9 cellular contexts compared by ENCODE assay signal in the genomic region with DNA sequence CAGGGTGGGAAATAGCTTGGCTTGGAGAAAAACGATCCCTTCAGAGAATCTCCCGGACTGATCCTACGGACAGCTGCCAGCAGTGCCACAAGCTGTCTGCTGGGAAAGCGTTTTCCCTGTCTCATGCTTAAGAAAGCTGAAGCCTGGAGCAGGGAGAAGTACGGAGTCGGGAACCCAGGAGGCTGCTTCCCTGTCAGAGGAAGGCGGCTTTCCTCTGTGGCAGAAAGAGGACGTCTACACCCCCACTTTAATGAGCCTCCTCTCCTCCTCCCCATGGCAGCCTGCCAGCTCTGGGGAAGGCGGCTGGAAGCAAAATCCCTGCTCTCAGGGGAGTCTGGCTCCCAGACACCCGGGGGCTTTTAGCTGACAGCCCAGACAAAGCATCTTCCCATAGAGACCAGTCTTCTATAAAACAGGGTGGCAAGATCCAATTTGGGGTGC. TPM values are rescaled to one million over a fixed set of nuclear protein-coding genes. Genes with fewer than 3 reads are reported as not detected.
A peak's percentile ranks its signal among the peaks of the same experiment; 100 is the strongest.
DNase-seq lines count a peak whose midpoint lies in the region; ATAC-seq and TF ChIP-seq lines count a peak whose summit lies in the region.
"Had no signal": no experiment of that assay in that cellular context is flagged by ENCODE, and none has a peak within 500 bp of the region (broad histone marks: within the 10 kb centered on the region; RNA-seq: fewer than 3 reads in every experiment).

No MANE protein-coding gene starts in this region.

- H3K27me3 ChIP-seq in SK-N-SH (ENCODE audit: insufficient read depth) (no peaks in the 10 kb centered on the region), hepatocyte (no peaks in the 10 kb centered on the region), upper lobe of right lung (no peaks in the 10 kb centered on the region), prostate gland (replicated peaks; ENCODE audit: insufficient read depth) (no peaks in the 10 kb centered on the region)

- H3K79me2 ChIP-seq in SK-N-SH (ENCODE audit: insufficient read depth) (no peaks in the 10 kb centered on the region), hepatocyte (no peaks in the 10 kb centered on the region)

- POLR2A ChIA-PET in SK-N-SH (lab: Yijun Ruan, JAX) = no interaction called here

- H3K27ac ChIP-seq in SK-N-SH (ENCODE audit: low read depth in 2 of 2, low read length in 1 of 2) = peak overlapping the region in 1 of 2 experiments; percentile 51; a peak in 1 of 4 replicates
- H3K27ac ChIP-seq in hepatocyte = no peak overlapping the region
- H3K27ac ChIP-seq in upper lobe of right lung = no peak overlapping the region
- H3K27ac ChIP-seq in prostate gland = no peak overlapping the region
- H3K27ac ChIP-seq: esophagus muscularis mucosa had no signal

- ATAC-seq in left cardiac atrium (no peak), upper lobe of right lung (no peak)

- TF ChIP-seq POLR2A in prostate gland (IDR thresholded peaks at IDR 0.05) = no peak

- no peaks in the 10 kb centered on the region for H3K9me2 ChIP-seq in SK-N-SH
- no peaks in the 10 kb centered on the region for H3K9me2 ChIP-seq in hepatocyte (replicated peaks; ENCODE audit: insufficient read depth)

- no peaks in the 10 kb centered on the region for H4K20me1 ChIP-seq in SK-N-SH (ENCODE audit: insufficient read depth)
- no peaks in the 10 kb centered on the region for H4K20me1 ChIP-seq in hepatocyte (ENCODE audit: insufficient read depth, poor library complexity, severe bottlenecking)

- CTCF ChIA-PET in SK-N-SH (lab: Yijun Ruan, JAX) = interaction anchor here (0.8 to 6.2 kb wide), 7 partner anchors 10 to 134 kb away, joined by 3 to 40 read pairs (median 4); no protein-coding TSS in a partner anchor

- DNase-seq in left cardiac atrium (peak; percentile 42), cardiac septum (ENCODE audit: low spot score) (no peak), SK-N-SH (peak; percentile 78), hepatocyte (ENCODE audit: low spot score) (peak; percentile 57), upper lobe of right lung (peak; percentile 63), HuH-7 (ENCODE audit: low spot score) (no peak), prostate gland (ENCODE audit: low spot score) (no peak), RKO (ENCODE audit: low spot score) (no peak)

- TF ChIP-seq CTCF in SK-N-SH (IDR thresholded peaks at IDR 0.05) (no peak), hepatocyte (IDR thresholded peaks at IDR 0.05; ENCODE audit: poor library complexity) (no peak), upper lobe of right lung (IDR thresholded peaks at IDR 0.05) (no peak), prostate gland (IDR thresholded peaks at IDR 0.05) (no peak)

- TF ChIP-seq RAD21 in SK-N-SH (IDR thresholded peaks at IDR 0.05; ENCODE audit: low read length) = no peak

- no peak overlapping the region for H2AFZ ChIP-seq in SK-N-SH (ENCODE audit: low read depth)
- no peak overlapping the region for H2AFZ ChIP-seq in hepatocyte

- TF ChIP-seq EP300 in SK-N-SH (IDR thresholded peaks at IDR 0.05; ENCODE audit: borderline replicate concordance in 1 of 2, low read depth in 1 of 2, low read length in 1 of 2) = no peak

- no peak overlapping the region; a peak in 1 of 4 replicates for H3K4me3 ChIP-seq in SK-N-SH (ENCODE audit: low read depth in 2 of 2, low read length in 1 of 2)
- no peak overlapping the region for H3K4me3 ChIP-seq in hepatocyte
- no peak overlapping the region for H3K4me3 ChIP-seq in upper lobe of right lung
- no peak overlapping the region for H3K4me3 ChIP-seq in prostate gland
- H3K4me3 ChIP-seq: esophagus muscularis mucosa had no signal

- H3K9me3 ChIP-seq in SK-N-SH (no peaks in the 10 kb centered on the region), hepatocyte (ENCODE audit: low read depth) (no peaks in the 10 kb centered on the region), upper lobe of right lung (no peaks in the 10 kb centered on the region), prostate gland (no peaks in the 10 kb centered on the region)
- H3K9me3 ChIP-seq: esophagus muscularis mucosa had no signal

- H3K9ac ChIP-seq in SK-N-SH = no peak overlapping the region

- H3K4me2 ChIP-seq in SK-N-SH = peak overlapping the region; percentile 9
- peak overlapping the region; percentile 57 for H3K4me2 ChIP-seq in hepatocyte

- intact Hi-C loops in left cardiac atrium (cut with DNase I) (no loop called here), cardiac septum (cut with DNase I) (no loop called here), upper lobe of right lung (cut with DNase I) (no loop called here), prostate gland (cut with DNase I) (no loop called here)

- no peaks in the 10 kb centered on the region for H3F3A ChIP-seq in SK-N-SH (replicated peaks; ENCODE audit: insufficient read depth)

- WGBS in SK-N-SH (ENCODE audit: low lambda C conversion rate) = 19% methylated on average over 6 of the region's 10 CpGs
- WGBS in hepatocyte (ENCODE audit: low lambda C conversion rate, missing lambda C conversion rate) = 33% methylated on average over 10 of the region's 10 CpGs
- WGBS in prostate gland = 20% methylated on average over 10 of the region's 10 CpGs

- H3K4me1 ChIP-seq in SK-N-SH (ENCODE audit: control insufficient read depth in 1 of 2, insufficient read depth in 2 of 2, low read depth in 1 of 2, low read length in 1 of 2) (peaks cover 10 to 44% of the 10 kb centered on the region in 2 experiments; a peak in 3 of 4 replicates), hepatocyte (ENCODE audit: insufficient read depth) (peaks cover 23% of the 10 kb centered on the region), upper lobe of right lung (peaks cover 48% of the 10 kb centered on the region), prostate gland (replicated peaks) (no peaks in the 10 kb centered on the region)

- H3K36me3 ChIP-seq in SK-N-SH (replicated peaks in 1 of 2; ENCODE audit: control insufficient read depth in 1 of 2, insufficient read depth in 2 of 2, low read length in 1 of 2) = no peaks in the 10 kb centered on the region
- no peaks in the 10 kb centered on the region for H3K36me3 ChIP-seq in hepatocyte (replicated peaks; ENCODE audit: insufficient read depth, low read depth)
- H3K36me3 ChIP-seq in upper lobe of right lung = no peaks in the 10 kb centered on the region
- H3K36me3 ChIP-seq in prostate gland = no peaks in the 10 kb centered on the region
- H3K36me3 ChIP-seq: esophagus muscularis mucosa had no signal

TF ChIP-seq in SK-N-SH, 30 proteins besides CTCF, POLR2A, EP300 and RAD21:
- TF ChIP-seq, protein P1, sequence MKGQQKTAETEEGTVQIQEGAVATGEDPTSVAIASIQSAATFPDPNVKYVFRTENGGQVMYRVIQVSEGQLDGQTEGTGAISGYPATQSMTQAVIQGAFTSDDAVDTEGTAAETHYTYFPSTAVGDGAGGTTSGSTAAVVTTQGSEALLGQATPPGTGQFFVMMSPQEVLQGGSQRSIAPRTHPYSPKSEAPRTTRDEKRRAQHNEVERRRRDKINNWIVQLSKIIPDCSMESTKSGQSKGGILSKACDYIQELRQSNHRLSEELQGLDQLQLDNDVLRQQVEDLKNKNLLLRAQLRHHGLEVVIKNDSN (IDR thresholded peaks at IDR 0.05; ENCODE audit: borderline replicate concordance, low read depth) = no peak
- TF ChIP-seq TCF12 (IDR thresholded peaks at IDR 0.05) (no peak), GABPA (IDR thresholded peaks at IDR 0.05; ENCODE audit: low read depth) (no peak), RCOR1 (IDR thresholded peaks at IDR 0.05; ENCODE audit: low read length) (no peak), SMC3 (IDR thresholded peaks at IDR 0.05; ENCODE audit: low read depth, low read length) (no peak), FOXJ3 (CRISPR knock-in tag; IDR thresholded peaks at IDR 0.05) (no peak), NRF1 (IDR thresholded peaks at IDR 0.05; ENCODE audit: low read depth, low read length) (no peak), ELF1 (IDR thresholded peaks at IDR 0.05) (no peak), NFIC (IDR thresholded peaks at IDR 0.05; ENCODE audit: borderline replicate concordance) (no peak), RXRA (IDR thresholded peaks at IDR 0.05; ENCODE audit: borderline replicate concordance, low read depth) (no peak), RFX5 (IDR thresholded peaks at IDR 0.05; ENCODE audit: low read length) (no peak), GATA2 (CRISPR knock-in tag; IDR thresholded peaks at IDR 0.05) (no peak)
- TF ChIP-seq, protein P2, sequence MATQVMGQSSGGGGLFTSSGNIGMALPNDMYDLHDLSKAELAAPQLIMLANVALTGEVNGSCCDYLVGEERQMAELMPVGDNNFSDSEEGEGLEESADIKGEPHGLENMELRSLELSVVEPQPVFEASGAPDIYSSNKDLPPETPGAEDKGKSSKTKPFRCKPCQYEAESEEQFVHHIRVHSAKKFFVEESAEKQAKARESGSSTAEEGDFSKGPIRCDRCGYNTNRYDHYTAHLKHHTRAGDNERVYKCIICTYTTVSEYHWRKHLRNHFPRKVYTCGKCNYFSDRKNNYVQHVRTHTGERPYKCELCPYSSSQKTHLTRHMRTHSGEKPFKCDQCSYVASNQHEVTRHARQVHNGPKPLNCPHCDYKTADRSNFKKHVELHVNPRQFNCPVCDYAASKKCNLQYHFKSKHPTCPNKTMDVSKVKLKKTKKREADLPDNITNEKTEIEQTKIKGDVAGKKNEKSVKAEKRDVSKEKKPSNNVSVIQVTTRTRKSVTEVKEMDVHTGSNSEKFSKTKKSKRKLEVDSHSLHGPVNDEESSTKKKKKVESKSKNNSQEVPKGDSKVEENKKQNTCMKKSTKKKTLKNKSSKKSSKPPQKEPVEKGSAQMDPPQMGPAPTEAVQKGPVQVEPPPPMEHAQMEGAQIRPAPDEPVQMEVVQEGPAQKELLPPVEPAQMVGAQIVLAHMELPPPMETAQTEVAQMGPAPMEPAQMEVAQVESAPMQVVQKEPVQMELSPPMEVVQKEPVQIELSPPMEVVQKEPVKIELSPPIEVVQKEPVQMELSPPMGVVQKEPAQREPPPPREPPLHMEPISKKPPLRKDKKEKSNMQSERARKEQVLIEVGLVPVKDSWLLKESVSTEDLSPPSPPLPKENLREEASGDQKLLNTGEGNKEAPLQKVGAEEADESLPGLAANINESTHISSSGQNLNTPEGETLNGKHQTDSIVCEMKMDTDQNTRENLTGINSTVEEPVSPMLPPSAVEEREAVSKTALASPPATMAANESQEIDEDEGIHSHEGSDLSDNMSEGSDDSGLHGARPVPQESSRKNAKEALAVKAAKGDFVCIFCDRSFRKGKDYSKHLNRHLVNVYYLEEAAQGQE (IDR thresholded peaks at IDR 0.05; ENCODE audit: low read depth, low read length) = no peak

RNA-seq across cellular contexts. Expression of a gene that starts 7.3 kb away (rescaled TPM):
- 1 to 10 TPM in 1 of 2 donors, under 1 TPM in 1; 0.94 to 1.0 TPM for total RNA-seq in left cardiac atrium
- total RNA-seq in cardiac septum = 0.73 TPM
- polyA plus RNA-seq in SK-N-SH (2012; rRNA removed) = 0.24 and 0.26 TPM in 2 replicates
- 0.08 and 0.14 TPM in 2 replicates for polyA plus RNA-seq in SK-N-SH (2012; cell fraction: cytosol; rRNA removed)
- 0.50 and 0.63 TPM in 2 replicates for polyA plus RNA-seq in SK-N-SH (2012; cell fraction: nucleus; rRNA removed)
- total RNA-seq in hepatocyte = 0.60 and 1.3 TPM in 2 replicates
- polyA plus RNA-seq in hepatocyte = 0.18 and 0.19 TPM in 2 replicates
- 5.7 TPM for total RNA-seq in upper lobe of right lung
- total RNA-seq in prostate gland = 10 to 100 TPM in 1 of 2 donors, under 1 TPM in 1; 0.46 to 10.5 TPM

Comparison
In these comparisons a context has a peak if more than half of its experiments do, and no peak if none do; other contexts are left out.
1. DNase-seq: peak in left cardiac atrium (single experiment), SK-N-SH (single experiment), hepatocyte (single experiment) and upper lobe of right lung (single experiment); none in cardiac septum (single experiment), HuH-7 (single experiment), prostate gland (single experiment) and RKO (single experiment).